ENCODE assay signal across 8 cellular contexts in genomic region chr11:62664405-62665074, GRCh38. TPM values are rescaled to one million over a fixed set of nuclear protein-coding genes. Genes with fewer than 3 reads are reported as not detected.
DNase-seq lines count a peak whose midpoint lies in the region; ATAC-seq and TF ChIP-seq lines count a peak whose summit lies in the region.

No MANE protein-coding gene starts in this region.

- no peaks in the 10 kb centered on the region for H3K9me3 Mint-ChIP-seq in dendritic cell treated with granulocyte-macrophage colony-stimulating factor and Interleukin-4, amounts not matched to agents 40 ng/mL and 50 ng/mL, for 4 days

- peaks cover 63% of the 10 kb centered on the region for H3K36me3 Mint-ChIP-seq in dendritic cell treated with granulocyte-macrophage colony-stimulating factor and Interleukin-4, amounts not matched to agents 40 ng/mL and 50 ng/mL, for 4 days (ENCODE audit: low read depth)

- H3K36me3 ChIP-seq in HCT116 (ENCODE audit: control insufficient read depth in 1 of 2, insufficient read depth in 2 of 2, low read length in 2 of 2) = peaks cover 11 to 32% of the 10 kb centered on the region in 2 experiments; a peak in 3 of 4 replicates
- peaks cover 7 to 21% of the 10 kb centered on the region in 2 donors for H3K36me3 ChIP-seq in lung (ENCODE audit: control insufficient read depth in 2 of 2, insufficient read depth in 2 of 2, low read length in 2 of 2)
- peaks cover 9 to 42% (median 29%) of the 10 kb centered on the region in 4 donors for H3K36me3 ChIP-seq in stomach

- RAD21 ChIA-PET in HCT116 (lab: Charles Lee; ENCODE audit: low non-redundant PET in 1 of 2, low total read pairs in 2 of 2, uncharacterized antibody in 2 of 2, unreplicated experiment in 2 of 2) = interaction anchor here in 1 of 2 experiments (1.7 kb wide), 1 partner anchor 11 kb away, joined by 6 read pairs; the partner anchor contains the start of gene INTS5

- H3K27ac ChIP-seq in HCT116 (ENCODE audit: low read depth, low read length) (peak overlapping the region; percentile 96), lung (ENCODE audit: low read depth in 1 of 2, low read length in 1 of 2) (peak overlapping the region; percentile 79 to 90), stomach (peak overlapping the region; percentile 91 to 97 (median 94))

- TSS peak; percentile 76 for BruUV-seq in HCT116 (replicated peaks; lab: Mats Ljungman, UMichigan)

- H3K9ac ChIP-seq in HCT116 (ENCODE audit: low read length) = peak overlapping the region; percentile 100

- POLR2A ChIA-PET in HCT116 (lab: Charles Lee) = interaction anchor here (0.7 to 8.9 kb wide), 37 partner anchors 10 to 271 kb away, joined by 3 to 195 read pairs (median 5); partner anchors contain the start of genes B3GAT3, EEF1G, GANAB and HNRNPUL2

- intact Hi-C loops in HCT116 (cut with micrococcal nuclease) = no loop called here
- intact Hi-C loops in dendritic cell treated with granulocyte-macrophage colony-stimulating factor and Interleukin-4, amounts not matched to agents 40 ng/mL and 50 ng/mL, for 4 days (cut with micrococcal nuclease) = no loop called here
- intact Hi-C loops in stomach (cut with DNase I; ENCODE audit: low total_unique reads) = no loop called here

- H3K4me1 ChIP-seq in HCT116 (ENCODE audit: control insufficient read depth in 1 of 2, insufficient read depth in 2 of 2, low read length in 2 of 2) (peaks cover 18 to 37% of the 10 kb centered on the region in 2 experiments; a peak in 3 of 4 replicates), lung (ENCODE audit: control insufficient read depth in 2 of 2, insufficient read depth in 2 of 2, low read length in 2 of 2) (peaks cover 12 to 14% of the 10 kb centered on the region in 2 donors), stomach (peaks cover 24 to 57% (median 50%) of the 10 kb centered on the region in 4 donors)

- TF ChIP-seq RAD21 in HCT116 (IDR thresholded peaks at IDR 0.05; ENCODE audit: low read depth) = no peak

- CTCF ChIA-PET in HCT116 (lab: Charles Lee) = interaction anchor here (0.8 to 1.9 kb wide), 8 partner anchors 10 to 240 kb away, joined by 3 to 6 read pairs (median 4); partner anchors contain the start of genes INTS5 and TUT1

- H3K4me3 ChIP-seq in HCT116 (replicated peaks in 1 of 2; ENCODE audit: low read depth in 1 of 2, low read length in 2 of 2) (peak overlapping the region; percentile 99), lung (peak overlapping the region; percentile 62), stomach (peak overlapping the region; percentile 78 to 94 (median 83))

- peak overlapping the region; percentile 98 for H3K4me2 ChIP-seq in HCT116 (ENCODE audit: low read length)

- peak overlapping the region; percentile 94 for H3K4me3 Mint-ChIP-seq in dendritic cell treated with granulocyte-macrophage colony-stimulating factor and Interleukin-4, amounts not matched to agents 40 ng/mL and 50 ng/mL, for 4 days

- no peaks in the 10 kb centered on the region for H3K9me2 ChIP-seq in HCT116 (ENCODE audit: insufficient read depth)

- WGBS in lung, 2 donors = 4% methylated on average over 36 of the region's 36 CpGs
- 2 to 6% (median 2%) methylated on average over 12 to 36 of the region's 36 CpGs for WGBS in stomach, 5 donors

- H3K79me2 ChIP-seq in HCT116 (ENCODE audit: insufficient read depth, low read length) = peaks cover 50% of the 10 kb centered on the region

- DNase-seq in NCI-H1436 (lab: John Stamatoyannopoulos, UW) (peak; percentile 25), NCI-H1436 treated with DMSO at 0.1 percent for 48 hours (lab: John Stamatoyannopoulos, UW) (no peak), HCT116 (ENCODE audit: low read depth, low spot score) (no peak), MV-4-11 (lab: John Stamatoyannopoulos, UW) (peak; percentile 49), T-helper 2 cell (peak in 3 of 5 experiments; percentile 28 to 82 (median 33)), lung (ENCODE audit: low spot score) (peak; percentile 36), stomach (peak; percentile 55)

- peaks cover 29% of the 10 kb centered on the region for H3K4me1 Mint-ChIP-seq in dendritic cell treated with granulocyte-macrophage colony-stimulating factor and Interleukin-4, amounts not matched to agents 40 ng/mL and 50 ng/mL, for 4 days (ENCODE audit: low read depth)

- TF ChIP-seq POLR2A in HCT116 (IDR thresholded peaks at IDR 0.05; ENCODE audit: borderline replicate concordance, extremely low read depth, insufficient read depth, insufficient read length) (no peak), stomach (IDR thresholded peaks at IDR 0.05) (no peak)

- ATAC-seq in HCT116 (peak; percentile 41), lung (ENCODE audit: insufficient read depth, low FRiP score) (peak; percentile 16)

- H3K27me3 ChIP-seq in HCT116 (ENCODE audit: insufficient read depth, low read length) (no peaks in the 10 kb centered on the region), lung (ENCODE audit: control insufficient read depth, insufficient read depth) (no peaks in the 10 kb centered on the region), stomach (no peaks in the 10 kb centered on the region)

- no peak overlapping the region for H2AFZ ChIP-seq in HCT116 (ENCODE audit: low read depth, low read length, poor library complexity, severe bottlenecking)

- H3K27me3 Mint-ChIP-seq in dendritic cell treated with granulocyte-macrophage colony-stimulating factor and Interleukin-4, amounts not matched to agents 40 ng/mL and 50 ng/mL, for 4 days = no peaks in the 10 kb centered on the region

- no peaks in the 10 kb centered on the region for H3K9me3 ChIP-seq in HCT116 (ENCODE audit: control insufficient read depth in 1 of 2, insufficient read depth in 1 of 2, low read depth in 1 of 2, low read length in 2 of 2)
- H3K9me3 ChIP-seq in lung (ENCODE audit: control insufficient read depth in 2 of 2, insufficient read depth in 1 of 2, low read length in 1 of 2) = no peaks in the 10 kb centered on the region
- H3K9me3 ChIP-seq in stomach = no peaks in the 10 kb centered on the region

- peak overlapping the region; percentile 88 for H3K27ac Mint-ChIP-seq in dendritic cell treated with granulocyte-macrophage colony-stimulating factor and Interleukin-4, amounts not matched to agents 40 ng/mL and 50 ng/mL, for 4 days

- TF ChIP-seq CTCF in HCT116 (IDR thresholded peaks at IDR 0.05 in 2 of 3, conservative IDR thresholded peaks at IDR 0.05 in 1 of 3; ENCODE audit: borderline replicate concordance in 1 of 3, insufficient read depth in 1 of 3, low read depth in 2 of 3, low read length in 2 of 3) (no peak), lung (IDR thresholded peaks at IDR 0.05; ENCODE audit: control extremely low read depth, extremely low read depth) (no peak), stomach (IDR thresholded peaks at IDR 0.05) (no peak)

- no peaks in the 10 kb centered on the region for H4K20me1 ChIP-seq in HCT116 (ENCODE audit: insufficient read depth)

- no peak for TF ChIP-seq EP300 in stomach (IDR thresholded peaks at IDR 0.05)

TF ChIP-seq in HCT116, 20 proteins besides CTCF, POLR2A, EP300 and RAD21 (continues in another document):
- no peak for TF ChIP-seq CBX3 (IDR thresholded peaks at IDR 0.05; ENCODE audit: low read depth)
- TF ChIP-seq SP1 (IDR thresholded peaks at IDR 0.05; ENCODE audit: low read depth) = no peak
- TF ChIP-seq POLR2AphosphoS5 (IDR thresholded peaks at IDR 0.05; ENCODE audit: low read depth, low read length) = no peak
- TF ChIP-seq EZH2phosphoT487 (IDR thresholded peaks at IDR 0.05; ENCODE audit: borderline replicate concordance) = no peak
- no peak for TF ChIP-seq SIN3A (IDR thresholded peaks at IDR 0.05; ENCODE audit: low read depth)
- TF ChIP-seq TCF7L2 (IDR thresholded peaks at IDR 0.05; ENCODE audit: borderline replicate concordance, extremely low read depth, insufficient read depth, insufficient read length) = no peak
- no peak for TF ChIP-seq SRF (IDR thresholded peaks at IDR 0.05; ENCODE audit: low read depth)
- TF ChIP-seq, protein P1, sequence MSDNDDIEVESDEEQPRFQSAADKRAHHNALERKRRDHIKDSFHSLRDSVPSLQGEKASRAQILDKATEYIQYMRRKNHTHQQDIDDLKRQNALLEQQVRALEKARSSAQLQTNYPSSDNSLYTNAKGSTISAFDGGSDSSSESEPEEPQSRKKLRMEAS (IDR thresholded peaks at IDR 0.05) = no peak
- no peak for TF ChIP-seq YY1 (IDR thresholded peaks at IDR 0.05; ENCODE audit: extremely low read depth, insufficient replicate concordance, low read depth, low read length)
- TF ChIP-seq CEBPB (IDR thresholded peaks at IDR 0.05; ENCODE audit: low read depth) = no peak
- TF ChIP-seq ELF1 (IDR thresholded peaks at IDR 0.05; ENCODE audit: borderline replicate concordance, low read depth) = no peak
- TF ChIP-seq FOSL1 (IDR thresholded peaks at IDR 0.05; ENCODE audit: low read depth) = no peak
- no peak for TF ChIP-seq EZH2 (IDR thresholded peaks at IDR 0.05)
- no peak for TF ChIP-seq ZFX (IDR thresholded peaks at IDR 0.05)

RNA-seq across cellular contexts. Expression of gene C11orf98, which starts 0.5 kb away (rescaled TPM):
- 121 TPM for total RNA-seq in HCT116 (2021; ENCODE audit: unreplicated experiment)
- 62.4 and 91.8 TPM in 2 replicates for polyA plus RNA-seq in HCT116 (2012)
- 10 to 100 TPM; 19.0 to 54.0 TPM for total RNA-seq in lung
- polyA plus RNA-seq in lung = 100 to 1,000 TPM; 135 to 140 TPM
- 10 to 100 TPM in 4 of 5 donors, 1 to 10 TPM in 1; 5.8 to 58.2 (median 27.2) TPM for total RNA-seq in stomach
- polyA plus RNA-seq in stomach = 100 to 1,000 TPM; 112 to 179 (median 139) TPM

RNA-seq across cellular contexts. Expression of gene CSKMT, which starts 0.6 kb away (rescaled TPM):
- 63.5 TPM for total RNA-seq in HCT116 (2021; ENCODE audit: unreplicated experiment)
- 12.2 and 18.7 TPM in 2 replicates for polyA plus RNA-seq in HCT116 (2012)
- 10 to 100 TPM in 1 of 2 donors, 1 to 10 TPM in 1; 5.3 to 19.8 TPM for total RNA-seq in lung
- 10 to 100 TPM; 11.0 to 37.1 TPM for polyA plus RNA-seq in lung
- 1 to 10 TPM in 4 of 5 donors, not detected in 1; 3.5 to 7.6 (median 4.9) TPM for total RNA-seq in stomach
- polyA plus RNA-seq in stomach = 10 to 100 TPM in 2 of 3 donors, 1 to 10 TPM in 1; 8.7 to 25.5 (median 19.9) TPM

RNA-seq across cellular contexts. Expression of gene UQCC3, which starts 6.9 kb away (rescaled TPM):
- total RNA-seq in HCT116 (2021; ENCODE audit: unreplicated experiment) = 17.9 TPM
- 25.9 and 26.5 TPM in 2 replicates for polyA plus RNA-seq in HCT116 (2012)
- total RNA-seq in lung = 10 to 100 TPM in 1 of 2 donors, 1 to 10 TPM in 1; 8.6 to 10.4 TPM
- polyA plus RNA-seq in lung = 10 to 100 TPM in 1 of 2 donors, 1 to 10 TPM in 1; 8.7 to 20.1 TPM
- total RNA-seq in stomach = 10 to 100 TPM in 2 of 5 donors, 1 to 10 TPM in 3; 4.2 to 49.8 (median 8.1) TPM
- 10 to 100 TPM; 16.2 to 30.3 (median 20.9) TPM for polyA plus RNA-seq in stomach

RNA-seq across cellular contexts. Expression of gene LBHD1, which starts 7.5 kb away (rescaled TPM):
- total RNA-seq in HCT116 (2021; ENCODE audit: unreplicated experiment) = 14.7 TPM
- 3.5 and 3.6 TPM in 2 replicates for polyA plus RNA-seq in HCT116 (2012)
- 1 to 10 TPM; 4.4 to 8.9 TPM for total RNA-seq in lung
- polyA plus RNA-seq in lung = 1 to 10 TPM; 4.4 to 5.7 TPM
- 10 to 100 TPM in 3 of 5 donors, 1 to 10 TPM in 1, under 1 TPM in 1; 0.45 to 56.6 (median 10.3) TPM for total RNA-seq in stomach
- 1 to 10 TPM; 4.9 to 6.8 (median 5.5) TPM for polyA plus RNA-seq in stomach

RNA-seq across cellular contexts. Expression of gene INTS5, which starts 11.4 kb away (rescaled TPM):
- total RNA-seq in HCT116 (2021; ENCODE audit: unreplicated experiment) (29.1 TPM), lung (10 to 100 TPM; 15.5 to 22.7 TPM), stomach (10 to 100 TPM in 4 of 5 donors, 1 to 10 TPM in 1; 5.8 to 16.7 (median 15.1) TPM)
- 19.8 and 23.9 TPM in 2 replicates for polyA plus RNA-seq in HCT116 (2012)
- polyA plus RNA-seq in lung (10 to 100 TPM in 1 of 2 donors, 1 to 10 TPM in 1; 8.5 to 17.4 TPM), stomach (1 to 10 TPM; 5.9 to 7.2 (median 7.2) TPM)

Comparison
In these comparisons a context has a peak if more than half of its experiments do, and no peak if none do; other contexts are left out.
1. DNase-seq: peak in NCI-H1436 (single experiment), MV-4-11 (single experiment), T-helper 2 cell (3 of 5), lung (single experiment) and stomach (single experiment); none in NCI-H1436 treated with DMSO at 0.1 percent for 48 hours (single experiment) and HCT116 (single experiment).
2. Peak in every context shown above with its lines, with median percentiles within 50 percentile points of each other: H3K27ac ChIP-seq and H3K4me3 ChIP-seq.